1 cellular context compared by ENCODE assay signal in the genomic region with DNA sequence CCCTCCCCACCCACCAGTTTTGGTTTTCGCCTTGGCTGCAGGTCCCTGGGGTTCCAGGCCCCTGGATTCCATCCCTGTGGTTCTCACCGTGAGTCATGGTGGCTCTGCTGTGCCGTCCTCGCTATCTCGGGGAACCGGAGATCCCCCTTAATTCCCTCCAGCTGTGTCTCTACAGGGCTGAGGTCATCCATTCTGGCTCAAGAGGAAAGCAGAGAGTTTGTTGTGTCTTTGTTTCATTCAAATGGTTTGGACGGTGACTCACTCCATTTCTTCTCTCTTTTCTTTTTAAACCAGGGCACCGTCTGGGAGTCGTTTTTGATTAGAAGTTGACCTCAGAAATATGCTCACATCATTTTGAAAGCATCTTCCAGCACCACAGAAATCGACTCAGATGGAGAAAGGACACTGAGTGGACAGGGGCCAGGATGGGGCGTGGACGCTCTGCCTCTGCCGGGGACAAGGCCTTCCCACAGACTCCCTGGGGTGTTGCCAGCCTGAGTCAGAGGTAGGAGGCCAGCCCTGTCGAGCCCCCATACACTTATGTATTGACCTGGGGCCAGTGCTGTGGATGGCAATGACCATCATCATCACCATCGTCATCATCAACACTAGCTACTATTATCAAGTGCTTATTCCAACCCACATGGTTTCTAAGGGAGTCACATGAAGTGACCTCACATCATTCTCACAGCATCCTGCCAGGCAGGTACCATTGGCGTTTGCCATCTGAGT.
TF ChIP-seq lines count a peak whose summit lies in the region.

No MANE protein-coding gene starts in this region.

TF ChIP-seq in SK-N-SH, 30 proteins besides CTCF, POLR2A, EP300 and RAD21 (continued from another document):
- TF ChIP-seq, protein P1, sequence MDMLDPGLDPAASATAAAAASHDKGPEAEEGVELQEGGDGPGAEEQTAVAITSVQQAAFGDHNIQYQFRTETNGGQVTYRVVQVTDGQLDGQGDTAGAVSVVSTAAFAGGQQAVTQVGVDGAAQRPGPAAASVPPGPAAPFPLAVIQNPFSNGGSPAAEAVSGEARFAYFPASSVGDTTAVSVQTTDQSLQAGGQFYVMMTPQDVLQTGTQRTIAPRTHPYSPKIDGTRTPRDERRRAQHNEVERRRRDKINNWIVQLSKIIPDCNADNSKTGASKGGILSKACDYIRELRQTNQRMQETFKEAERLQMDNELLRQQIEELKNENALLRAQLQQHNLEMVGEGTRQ (IDR thresholded peaks at IDR 0.05; ENCODE audit: borderline replicate concordance, low read depth, low read length): no peak
- TF ChIP-seq MEF2A (IDR thresholded peaks at IDR 0.05; ENCODE audit: borderline replicate concordance, low read depth): peak; percentile 95
- no peak for TF ChIP-seq RCOR1 (IDR thresholded peaks at IDR 0.05; ENCODE audit: low read length)
- peak; percentile 99 for TF ChIP-seq TCF12 (IDR thresholded peaks at IDR 0.05)
- TF ChIP-seq RFX5 (IDR thresholded peaks at IDR 0.05; ENCODE audit: low read length): no peak
- TF ChIP-seq EZH2phosphoT487 (IDR thresholded peaks at IDR 0.05; ENCODE audit: borderline replicate concordance, low read depth): no peak
- no peak for TF ChIP-seq SMC3 (IDR thresholded peaks at IDR 0.05; ENCODE audit: low read depth, low read length)
- TF ChIP-seq ELF1 (IDR thresholded peaks at IDR 0.05): peak; percentile 31; the same call in 1 of the 2 replicates
- TF ChIP-seq TEAD4 (IDR thresholded peaks at IDR 0.05; ENCODE audit: borderline replicate concordance, insufficient read depth): peak; percentile 74
- peak; percentile 73; the same call in 1 of the 2 replicates for TF ChIP-seq POLR2AphosphoS5 (IDR thresholded peaks at IDR 0.05; ENCODE audit: low read depth, low read length)
- no peak for TF ChIP-seq NRF1 (IDR thresholded peaks at IDR 0.05; ENCODE audit: low read depth, low read length)
- peak; percentile 96 for TF ChIP-seq FOSL2 (IDR thresholded peaks at IDR 0.05; ENCODE audit: borderline replicate concordance, low read depth)
- no peak for TF ChIP-seq IRF3 (IDR thresholded peaks at IDR 0.05; ENCODE audit: low read depth, low read length)
- TF ChIP-seq SIN3A (IDR thresholded peaks at IDR 0.05; ENCODE audit: borderline replicate concordance, low read depth, low read length): peak; percentile 63; the same call in 1 of the 2 replicates
- no peak for TF ChIP-seq YY1 (IDR thresholded peaks at IDR 0.05; ENCODE audit: low read depth)
- peak; percentile 84; the same call in 1 of the 2 replicates for TF ChIP-seq NFIC (IDR thresholded peaks at IDR 0.05; ENCODE audit: borderline replicate concordance)
- no peak for TF ChIP-seq TAF1 (IDR thresholded peaks at IDR 0.05; ENCODE audit: borderline replicate concordance, low read depth, low read length)
- TF ChIP-seq, protein P2, sequence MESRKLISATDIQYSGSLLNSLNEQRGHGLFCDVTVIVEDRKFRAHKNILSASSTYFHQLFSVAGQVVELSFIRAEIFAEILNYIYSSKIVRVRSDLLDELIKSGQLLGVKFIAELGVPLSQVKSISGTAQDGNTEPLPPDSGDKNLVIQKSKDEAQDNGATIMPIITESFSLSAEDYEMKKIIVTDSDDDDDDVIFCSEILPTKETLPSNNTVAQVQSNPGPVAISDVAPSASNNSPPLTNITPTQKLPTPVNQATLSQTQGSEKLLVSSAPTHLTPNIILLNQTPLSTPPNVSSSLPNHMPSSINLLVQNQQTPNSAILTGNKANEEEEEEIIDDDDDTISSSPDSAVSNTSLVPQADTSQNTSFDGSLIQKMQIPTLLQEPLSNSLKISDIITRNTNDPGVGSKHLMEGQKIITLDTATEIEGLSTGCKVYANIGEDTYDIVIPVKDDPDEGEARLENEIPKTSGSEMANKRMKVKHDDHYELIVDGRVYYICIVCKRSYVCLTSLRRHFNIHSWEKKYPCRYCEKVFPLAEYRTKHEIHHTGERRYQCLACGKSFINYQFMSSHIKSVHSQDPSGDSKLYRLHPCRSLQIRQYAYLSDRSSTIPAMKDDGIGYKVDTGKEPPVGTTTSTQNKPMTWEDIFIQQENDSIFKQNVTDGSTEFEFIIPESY (IDR thresholded peaks at IDR 0.05; ENCODE audit: borderline replicate concordance, low read depth): peak; percentile 89
- peak; percentile 88; the same call in 1 of the 2 replicates for TF ChIP-seq PBX3 (IDR thresholded peaks at IDR 0.05)
